In genomic region chr16:69542974-69543373, GRCh38 we compare ENCODE assay signal across 1 cellular context.
TF ChIP-seq lines count a peak whose summit lies in the region.

No MANE protein-coding gene starts in this region.

TF ChIP-seq in GM23338, 12 proteins besides CTCF, POLR2A, EP300 and RAD21 (continued from another document):
- TF ChIP-seq ZNF462 (CRISPR knock-in tag; IDR thresholded peaks at IDR 0.05) = no peak
- no peak for TF ChIP-seq CREB1 (CRISPR knock-in tag; IDR thresholded peaks at IDR 0.05; ENCODE audit: low read depth)
TF ChIP-seq in GM23338: peak in this region for 0.
